ENCODE assay signal across 20 cellular contexts in the genomic region with DNA sequence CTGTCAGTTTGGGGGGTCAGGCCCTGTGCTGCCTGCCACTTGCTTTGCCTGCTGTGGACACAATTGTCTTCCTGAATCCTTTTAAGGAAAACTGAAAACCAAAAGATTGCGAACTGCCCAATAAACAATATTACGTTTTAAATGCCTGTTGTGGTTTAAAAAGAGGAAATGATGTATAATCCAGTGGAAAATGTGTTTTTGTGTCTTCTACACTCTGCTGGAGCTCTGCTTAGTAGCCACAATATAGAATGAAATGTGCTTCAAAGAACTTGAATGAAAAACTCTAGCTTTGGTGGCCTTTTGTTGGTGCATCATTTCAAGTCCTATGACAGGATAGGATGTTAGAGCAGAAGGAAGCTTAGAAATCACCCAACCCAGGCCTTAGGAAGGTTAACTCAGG. TPM values are rescaled to one million over a fixed set of nuclear protein-coding genes. Genes with fewer than 3 reads are reported as not detected.
A peak's percentile ranks its signal among the peaks of the same experiment; 100 is the strongest.
DNase-seq lines count a peak whose midpoint lies in the region; ATAC-seq and TF ChIP-seq lines count a peak whose summit lies in the region.
"Had no signal": no experiment of that assay in that cellular context is flagged by ENCODE, and none has a peak within 500 bp of the region (broad histone marks: within the 10 kb centered on the region; RNA-seq: fewer than 3 reads in every experiment).

No MANE protein-coding gene starts in this region.

- H3K36me3 ChIP-seq in GM23338 (ENCODE audit: insufficient read depth) = peaks cover 40% of the 10 kb centered on the region
- no peaks in the 10 kb centered on the region for H3K36me3 ChIP-seq in MM.1S (replicated peaks; ENCODE audit: insufficient read depth, low read length)
- H3K36me3 ChIP-seq: uterus had no signal

- no peaks in the 10 kb centered on the region for H3K9me2 ChIP-seq in GM23338 (ENCODE audit: insufficient read depth)
- no peaks in the 10 kb centered on the region for H3K9me2 ChIP-seq in MM.1S (replicated peaks; ENCODE audit: insufficient read depth, low read length)

- no peak for ATAC-seq in GM23338
- no peak for ATAC-seq in activated B cell treated with CpG ODN at 0.5 μM for 24 hours (ENCODE audit: low read depth)
- ATAC-seq: left cardiac atrium had no signal

- H3K27ac ChIP-seq in GM23338 (ENCODE audit: low read depth) (peak overlapping the region; percentile 59; the same call in 1 of the 2 replicates), MM.1S (ENCODE audit: low read length) (no peak overlapping the region), dorsolateral prefrontal cortex (no peak overlapping the region)
- H3K27ac ChIP-seq: parathyroid adenoma, RWPE1, stomach, uterus had no signal

- H3K27me3 ChIP-seq in GM23338 (ENCODE audit: insufficient read depth) (no peaks in the 10 kb centered on the region), MM.1S (replicated peaks; ENCODE audit: insufficient read depth, low read length) (no peaks in the 10 kb centered on the region), dorsolateral prefrontal cortex (no peaks in the 10 kb centered on the region)
- H3K27me3 ChIP-seq: stomach, uterus had no signal

- H3K27me3 Mint-ChIP-seq in GM23338 (ENCODE audit: insufficient read depth, low read depth, poor library complexity) = peaks cover 1% of the 10 kb centered on the region
- no peaks in the 10 kb centered on the region for H3K27me3 Mint-ChIP-seq in activated B cell treated with CpG ODN at 0.5 μM for 24 hours
- H3K27me3 Mint-ChIP-seq in immature natural killer cell (ENCODE audit: low read depth in 3 of 3) = peaks cover 0 to 2% (median 0%) of the 10 kb centered on the region in 3 donors

- H3K4me2 ChIP-seq in GM23338 (no peak overlapping the region), MM.1S (ENCODE audit: low read depth, low read length) (no peak overlapping the region)
- H3K4me2 ChIP-seq: smooth muscle cell had no signal

- H4K20me1 ChIP-seq in GM23338 (replicated peaks; ENCODE audit: insufficient read depth) = no peaks in the 10 kb centered on the region
- no peaks in the 10 kb centered on the region for H4K20me1 ChIP-seq in MM.1S (ENCODE audit: insufficient read depth, low read length)

- H3K36me3 Mint-ChIP-seq in GM23338 (ENCODE audit: low read depth) (peaks cover 16% of the 10 kb centered on the region), activated B cell treated with CpG ODN at 0.5 μM for 24 hours (ENCODE audit: low read depth) (peaks cover 53% of the 10 kb centered on the region), immature natural killer cell (peaks cover 10 to 36% (median 14%) of the 10 kb centered on the region in 3 donors)

- DNase-seq in CD1c-positive myeloid dendritic cell (ENCODE audit: extremely low spot score) = peak; percentile 3
- DNase-seq in GM23338 (ENCODE audit: low spot score) = no peak
- no peak for DNase-seq in activated B cell treated with CpG ODN at 0.5 μM for 24 hours
- DNase-seq in immature natural killer cell = no peak
- no peak for DNase-seq in MM.1S
- no peak for DNase-seq in NCI-H1436 (lab: John Stamatoyannopoulos, UW)
- no peak for DNase-seq in GM19238 (ENCODE audit: insufficient read length, low spot score)
- DNase-seq in dorsolateral prefrontal cortex = no peak
- DNase-seq: activated CD4-positive, alpha-beta T cell treated with anti-CD3 and anti-CD28 coated beads for 48 hours; activated effector memory CD4-positive, alpha-beta T cell treated with anti-CD3 and anti-CD28 coated beads, Interleukin-2, amount 50 U/mL, for 16 hours; C1 segment of cervical spinal cord; effector CD4-positive, alpha-beta T cell; HFFc6; left cardiac atrium; NCI-H2029; stomach; uterus had no signal

- intact Hi-C loops in activated B cell treated with CpG ODN at 0.5 μM for 24 hours (cut with micrococcal nuclease) = loop anchor here (5.0 kb wide), 1 partner anchor 288 kb away; no protein-coding TSS in a partner anchor
- intact Hi-C loops in dorsolateral prefrontal cortex (cut with DNase I) = loop anchor here in 1 of 2 donors (10.0 kb wide), 1 partner anchor 191 kb away; no protein-coding TSS in a partner anchor

- CTCF ChIA-PET in activated B cell treated with CpG ODN at 0.5 μM for 24 hours (lab: Charles Lee) = no interaction called here

- TF ChIP-seq CTCF in GM23338 (conservative IDR thresholded peaks at IDR 0.05; ENCODE audit: low read depth in 2 of 2) = no peak
- TF ChIP-seq CTCF in activated B cell treated with CpG ODN at 0.5 μM for 24 hours (IDR thresholded peaks at IDR 0.05) = no peak
- TF ChIP-seq CTCF in MM.1S (IDR thresholded peaks at IDR 0.05; ENCODE audit: low read length) = no peak
- no peak for TF ChIP-seq CTCF in dorsolateral prefrontal cortex (IDR thresholded peaks at IDR 0.05 in 54 of 56, conservative IDR thresholded peaks at IDR 0.05 in 2 of 56; ENCODE audit: low read depth in 1 of 56, partially characterized antibody in 56 of 56)

- peaks cover 12% of the 10 kb centered on the region for H3F3A ChIP-seq in GM23338 (replicated peaks; ENCODE audit: low read depth)
- H3F3A ChIP-seq in MM.1S (ENCODE audit: insufficient read depth, low read length) = no peaks in the 10 kb centered on the region

- no peak overlapping the region for H3K9ac ChIP-seq in MM.1S (ENCODE audit: low read length)
- H3K9ac ChIP-seq: parathyroid adenoma had no signal

- H3K79me2 ChIP-seq in GM23338 (replicated peaks; ENCODE audit: insufficient read depth) (peaks cover 5% of the 10 kb centered on the region), MM.1S (ENCODE audit: low read length) (no peaks in the 10 kb centered on the region)
- H3K79me2 ChIP-seq: parathyroid adenoma had no signal

- H3K4me1 ChIP-seq in GM23338 (ENCODE audit: insufficient read depth) (no peaks in the 10 kb centered on the region; the same call in 1 of the 2 replicates), MM.1S (ENCODE audit: low read length) (no peaks in the 10 kb centered on the region)
- H3K4me1 ChIP-seq: parathyroid adenoma, uterus had no signal

- no peak overlapping the region for H3K4me3 Mint-ChIP-seq in GM23338
- H3K4me3 Mint-ChIP-seq in activated B cell treated with CpG ODN at 0.5 μM for 24 hours = no peak overlapping the region
- peak overlapping the region in 2 of 5 donors; percentile 7 to 34 for H3K4me3 Mint-ChIP-seq in immature natural killer cell
- H3K4me3 Mint-ChIP-seq: HFFc6 had no signal

- H3K4me3 ChIP-seq in GM23338 (no peak overlapping the region), MM.1S (ENCODE audit: low read length) (no peak overlapping the region), dorsolateral prefrontal cortex (no peak overlapping the region)
- H3K4me3 ChIP-seq: smooth muscle cell, stomach, uterus had no signal

- POLR2A ChIA-PET in activated B cell treated with CpG ODN at 0.5 μM for 24 hours (lab: Charles Lee) = interaction anchor here (0.6 kb wide), 1 partner anchor 56 kb away, joined by 7 read pairs; no protein-coding TSS in a partner anchor

- H2AFZ ChIP-seq in GM23338 (no peak overlapping the region), MM.1S (ENCODE audit: low read length) (no peak overlapping the region)
- H2AFZ ChIP-seq: parathyroid adenoma had no signal

- H3K9me3 Mint-ChIP-seq in GM23338 (no peaks in the 10 kb centered on the region), activated B cell treated with CpG ODN at 0.5 μM for 24 hours (no peaks in the 10 kb centered on the region), immature natural killer cell (no peaks in the 10 kb centered on the region)
- H3K9me3 Mint-ChIP-seq: HFFc6 had no signal

- H3K27ac Mint-ChIP-seq in GM23338 (no peak overlapping the region), activated B cell treated with CpG ODN at 0.5 μM for 24 hours (peak overlapping the region; percentile 22), immature natural killer cell (peak overlapping the region; percentile 9 to 82 (median 66))
- H3K27ac Mint-ChIP-seq: HFFc6 had no signal

- H3K9me3 ChIP-seq in MM.1S (replicated peaks; ENCODE audit: insufficient read depth, low read length) = no peaks in the 10 kb centered on the region
- H3K9me3 ChIP-seq: stomach, uterus had no signal

- H3K4me1 Mint-ChIP-seq in GM23338 = peaks cover 6% of the 10 kb centered on the region; the same call in 2 of the 3 replicates
- peaks cover 9% of the 10 kb centered on the region for H3K4me1 Mint-ChIP-seq in activated B cell treated with CpG ODN at 0.5 μM for 24 hours
- peaks cover 34 to 54% of the 10 kb centered on the region in 2 donors for H3K4me1 Mint-ChIP-seq in immature natural killer cell

TF ChIP-seq in GM23338, 12 proteins besides CTCF, POLR2A, EP300 and RAD21 (continues in another document):
- TF ChIP-seq JUNB (IDR thresholded peaks at IDR 0.05; ENCODE audit: unreplicated experiment) = no peak
- no peak for TF ChIP-seq STAT1 (IDR thresholded peaks at IDR 0.05; ENCODE audit: unreplicated experiment)
- no peak for TF ChIP-seq NANOG (IDR thresholded peaks at IDR 0.05; ENCODE audit: borderline replicate concordance)
- no peak for TF ChIP-seq POLR2AphosphoS5 (IDR thresholded peaks at IDR 0.05; ENCODE audit: low read depth)
- no peak for TF ChIP-seq EZH2phosphoT487 (IDR thresholded peaks at IDR 0.05; ENCODE audit: unreplicated experiment)
- TF ChIP-seq CREB1 (CRISPR knock-in tag; IDR thresholded peaks at IDR 0.05; ENCODE audit: low read depth) = no peak
- TF ChIP-seq ZNF114 (CRISPR knock-in tag; IDR thresholded peaks at IDR 0.05) = no peak
- TF ChIP-seq, protein P1, sequence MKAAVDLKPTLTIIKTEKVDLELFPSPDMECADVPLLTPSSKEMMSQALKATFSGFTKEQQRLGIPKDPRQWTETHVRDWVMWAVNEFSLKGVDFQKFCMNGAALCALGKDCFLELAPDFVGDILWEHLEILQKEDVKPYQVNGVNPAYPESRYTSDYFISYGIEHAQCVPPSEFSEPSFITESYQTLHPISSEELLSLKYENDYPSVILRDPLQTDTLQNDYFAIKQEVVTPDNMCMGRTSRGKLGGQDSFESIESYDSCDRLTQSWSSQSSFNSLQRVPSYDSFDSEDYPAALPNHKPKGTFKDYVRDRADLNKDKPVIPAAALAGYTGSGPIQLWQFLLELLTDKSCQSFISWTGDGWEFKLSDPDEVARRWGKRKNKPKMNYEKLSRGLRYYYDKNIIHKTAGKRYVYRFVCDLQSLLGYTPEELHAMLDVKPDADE (IDR thresholded peaks at IDR 0.05) = no peak
- TF ChIP-seq EZH2 (IDR thresholded peaks at IDR 0.05; ENCODE audit: low read depth, unreplicated experiment) = no peak
- no peak for TF ChIP-seq ZNF331 (CRISPR knock-in tag; IDR thresholded peaks at IDR 0.05; ENCODE audit: low read depth)

RNA-seq across cellular contexts. Expression of gene CABYR, which starts 23.2 kb away (rescaled TPM):
- 34.6 and 48.4 TPM in 2 replicates for total RNA-seq in GM23338 (2014; rRNA removed; shearing (Covaris generic))
- 20.2 and 24.0 TPM in 2 replicates for polyA plus RNA-seq in GM23338 (2016; fragmentation: Nextera tagmentation; extraction: Ambion mirVana)
- total RNA-seq in activated B cell treated with CpG ODN at 0.5 μM for 24 hours = 2.7 and 2.8 TPM in 2 replicates
- polyA plus RNA-seq in immature natural killer cell = not detected
- total RNA-seq in dorsolateral prefrontal cortex = 10 to 100 TPM in 115 of 120 experiments, 1 to 10 TPM in 5; 8.5 to 29.7 (median 17.0) TPM
